ENCODE assay signal across 8 cellular contexts in genomic region chr22:20116376-20116950, GRCh38. TPM values are rescaled to one million over a fixed set of nuclear protein-coding genes. Genes with fewer than 3 reads are reported as not detected.
DNase-seq lines count a peak whose midpoint lies in the region; ATAC-seq and TF ChIP-seq lines count a peak whose summit lies in the region.

No MANE protein-coding gene starts in this region.

- H3K27me3 ChIP-seq in mammary epithelial cell (ENCODE audit: insufficient read depth, low read length) (no peaks in the 10 kb centered on the region), lower lobe of right lung (ENCODE audit: low read depth) (no peaks in the 10 kb centered on the region), uterus (no peaks in the 10 kb centered on the region)

- peak overlapping the region; percentile 79 for H3K9ac ChIP-seq in mammary epithelial cell (ENCODE audit: insufficient read depth, low read length)

- peak overlapping the region; percentile 66 for H3K27ac ChIP-seq in mammary epithelial cell (ENCODE audit: insufficient read depth, low read depth, low read length)
- H3K27ac ChIP-seq in lower lobe of right lung = peak overlapping the region; percentile 87
- peak overlapping the region; percentile 75 to 87 for H3K27ac ChIP-seq in uterus

- peak overlapping the region; percentile 97 for H3K27ac Mint-ChIP-seq in activated naive CD4-positive, alpha-beta T cell treated with anti-CD3 and anti-CD28 coated beads, Interleukin-2, amount 50 U/mL, for 24 hours

- peaks cover 12% of the 10 kb centered on the region for H3K36me3 Mint-ChIP-seq in activated naive CD4-positive, alpha-beta T cell treated with anti-CD3 and anti-CD28 coated beads, Interleukin-2, amount 50 U/mL, for 24 hours

- H3K79me2 ChIP-seq in mammary epithelial cell (ENCODE audit: insufficient read depth, low read length) = peaks cover 81% of the 10 kb centered on the region

- intact Hi-C loops in mammary epithelial cell (cut with micrococcal nuclease) (loop anchor here (5.0 kb wide), 1 partner anchor 129 kb away; no protein-coding TSS in a partner anchor), lower lobe of right lung (cut with DNase I) (no loop called here), uterus (cut with DNase I; ENCODE audit: low total_unique reads) (loop anchor here (10.0 kb wide), 1 partner anchor 142 kb away; no protein-coding TSS in a partner anchor)

- no peaks in the 10 kb centered on the region for H3K9me3 ChIP-seq in mammary epithelial cell (replicated peaks; ENCODE audit: insufficient read depth, low read length)
- H3K9me3 ChIP-seq in lower lobe of right lung = no peaks in the 10 kb centered on the region
- H3K9me3 ChIP-seq in uterus = no peaks in the 10 kb centered on the region

- peak overlapping the region; percentile 72 to 96 (median 91) for H3K4me3 ChIP-seq in mammary epithelial cell (replicated peaks in 1 of 3; ENCODE audit: insufficient read depth in 1 of 3, low read depth in 2 of 3, low read length in 3 of 3)
- H3K4me3 ChIP-seq in lower lobe of right lung = peak overlapping the region; percentile 79
- peak overlapping the region; percentile 51 to 95 for H3K4me3 ChIP-seq in uterus

- peak overlapping the region; percentile 90 for H3K4me3 Mint-ChIP-seq in activated naive CD4-positive, alpha-beta T cell treated with anti-CD3 and anti-CD28 coated beads, Interleukin-2, amount 50 U/mL, for 24 hours

- DNase-seq in activated naive CD4-positive, alpha-beta T cell treated with Interleukin-2 at 50 U/mL for 16 hours = no peak
- DNase-seq in mammary epithelial cell = no peak
- DNase-seq in lower lobe of right lung = no peak
- DNase-seq in uterus = peak in 1 of 2 donors; percentile 41
- no peak for DNase-seq in EL

- TSS peak; percentile 38 for BruUV-seq in mammary epithelial cell (replicated peaks; lab: Mats Ljungman, UMichigan)

- H4K20me1 ChIP-seq in mammary epithelial cell (ENCODE audit: insufficient read depth, low read length) = no peaks in the 10 kb centered on the region

- peak overlapping the region; percentile 97 for H3K4me2 ChIP-seq in mammary epithelial cell (ENCODE audit: insufficient read depth, low read depth, low read length)

- peaks cover 23% of the 10 kb centered on the region for H3K4me1 ChIP-seq in mammary epithelial cell (ENCODE audit: insufficient read depth, low read length)
- peaks cover 39% of the 10 kb centered on the region for H3K4me1 ChIP-seq in lower lobe of right lung
- peaks cover 4 to 7% of the 10 kb centered on the region in 2 donors for H3K4me1 ChIP-seq in uterus

- peak overlapping the region; percentile 84 for H2AFZ ChIP-seq in mammary epithelial cell (ENCODE audit: low read depth, low read length)

- peaks cover 40% of the 10 kb centered on the region for H3K4me1 Mint-ChIP-seq in activated naive CD4-positive, alpha-beta T cell treated with anti-CD3 and anti-CD28 coated beads, Interleukin-2, amount 50 U/mL, for 24 hours

- H3K9me3 Mint-ChIP-seq in activated naive CD4-positive, alpha-beta T cell treated with anti-CD3 and anti-CD28 coated beads, Interleukin-2, amount 50 U/mL, for 24 hours = no peaks in the 10 kb centered on the region

- ATAC-seq in lower lobe of right lung (peak; percentile 2 to 12), GM21717 (IDR thresholded peaks at IDR 0.05; ENCODE audit: unreplicated experiment) (no peak), GM18520 (IDR thresholded peaks at IDR 0.05; ENCODE audit: unreplicated experiment) (no peak)

- in situ Hi-C loops in mammary epithelial cell (cut with MboI; ENCODE audit: low sequenced_read_pairs in 2 of 2) = loop anchor here in 1 of 2 donors (10.0 kb wide), 1 partner anchor 142 kb away; no protein-coding TSS in a partner anchor

- CTCF ChIA-PET in mammary epithelial cell (lab: Charles Lee; ENCODE audit: low non-redundant PET) = no interaction called here

- no peak for TF ChIP-seq POLR2A in uterus (IDR thresholded peaks at IDR 0.05)

- dilution Hi-C loops in mammary epithelial cell (cut with HindIII; ENCODE audit: low sequenced_read_pairs) = loop anchor here (5.0 kb wide), 3 partner anchors 34 to 166 kb away; partner anchors contain the start of genes DGCR8 and TANGO2

- H3K36me3 ChIP-seq in mammary epithelial cell (ENCODE audit: insufficient read depth, low read length) (peaks cover 20% of the 10 kb centered on the region), lower lobe of right lung (peaks cover 67% of the 10 kb centered on the region), uterus (no peaks in the 10 kb centered on the region)

- H3K27me3 Mint-ChIP-seq in activated naive CD4-positive, alpha-beta T cell treated with anti-CD3 and anti-CD28 coated beads, Interleukin-2, amount 50 U/mL, for 24 hours = no peaks in the 10 kb centered on the region

- WGBS in mammary epithelial cell (ENCODE audit: low coverage, missing lambda C conversion rate) = 3% methylated on average over 11 of the region's 27 CpGs

- TF ChIP-seq CTCF in mammary epithelial cell (conservative IDR thresholded peaks at IDR 0.05 in 1 of 2, IDR thresholded peaks at IDR 0.05 in 1 of 2; ENCODE audit: extremely low read depth in 1 of 2, insufficient read depth in 1 of 2, low read depth in 1 of 2, low read length in 2 of 2) = no peak
- no peak for TF ChIP-seq CTCF in lower lobe of right lung (IDR thresholded peaks at IDR 0.05)
- no peak for TF ChIP-seq CTCF in uterus (IDR thresholded peaks at IDR 0.05)

RNA-seq across cellular contexts. Expression of gene RANBP1, which starts 0.6 kb away (rescaled TPM):
- total RNA-seq in mammary epithelial cell (100 to 1,000 TPM in 1 of 2 donors, 10 to 100 TPM in 1; 80.2 to 211 TPM), lower lobe of right lung (58.3 TPM), uterus (100 to 1,000 TPM in 2 of 4 donors, 10 to 100 TPM in 2; 57.6 to 233 (median 135) TPM)
- polyA plus RNA-seq in mammary epithelial cell = 320 TPM
- 116 TPM for polyA minus RNA-seq in mammary epithelial cell

RNA-seq across cellular contexts. Expression of gene TRMT2A, which starts 0.6 kb away (rescaled TPM):
- 10 to 100 TPM; 30.3 to 42.6 TPM for total RNA-seq in mammary epithelial cell
- polyA plus RNA-seq in mammary epithelial cell = 24.7 TPM
- 44.9 TPM for polyA minus RNA-seq in mammary epithelial cell
- 70.4 TPM for total RNA-seq in lower lobe of right lung
- total RNA-seq in uterus = 100 to 1,000 TPM in 1 of 4 donors, 10 to 100 TPM in 3; 30.9 to 123 (median 45.3) TPM

RNA-seq across cellular contexts. Expression of gene ZDHHC8, which starts 15.1 kb away (rescaled TPM):
- 10 to 100 TPM; 10.7 to 79.4 TPM for total RNA-seq in mammary epithelial cell
- 37.7 TPM for polyA plus RNA-seq in mammary epithelial cell
- 9.9 TPM for polyA minus RNA-seq in mammary epithelial cell
- 77.2 TPM for total RNA-seq in lower lobe of right lung
- 10 to 100 TPM in 3 of 4 donors, 1 to 10 TPM in 1; 2.4 to 87.9 (median 20.1) TPM for total RNA-seq in uterus

RNA-seq across cellular contexts. Expression of gene CCDC188, which starts 34.4 kb away (rescaled TPM):
- total RNA-seq in mammary epithelial cell (1 to 10 TPM in 1 of 2 donors, under 1 TPM in 1; 0.17 to 2.8 TPM), lower lobe of right lung (0.77 TPM), uterus (1 to 10 TPM in 2 of 4 donors, not detected in 2; 2.7 to 4.3 TPM)
- 0.29 TPM for polyA plus RNA-seq in mammary epithelial cell
- polyA minus RNA-seq in mammary epithelial cell = not detected

RNA-seq across cellular contexts. Expression of gene DGCR8, which starts 36.4 kb away (rescaled TPM):
- total RNA-seq in mammary epithelial cell (10 to 100 TPM; 23.0 to 40.4 TPM), lower lobe of right lung (29.5 TPM), uterus (10 to 100 TPM; 13.2 to 56.2 (median 33.5) TPM)
- 20.0 TPM for polyA plus RNA-seq in mammary epithelial cell
- 51.5 TPM for polyA minus RNA-seq in mammary epithelial cell

Comparison
In these comparisons a context has a peak if more than half of its experiments do, and no peak if none do; other contexts are left out.
1. ATAC-seq: peak in lower lobe of right lung (2 of 2); none in GM21717 (single experiment) and GM18520 (single experiment).
2. Peak in every context shown above with its lines, with median percentiles within 50 percentile points of each other: H3K27ac ChIP-seq and H3K4me3 ChIP-seq.